Comparison of ENCODE assay signal across 2 cellular contexts in the genomic region with DNA sequence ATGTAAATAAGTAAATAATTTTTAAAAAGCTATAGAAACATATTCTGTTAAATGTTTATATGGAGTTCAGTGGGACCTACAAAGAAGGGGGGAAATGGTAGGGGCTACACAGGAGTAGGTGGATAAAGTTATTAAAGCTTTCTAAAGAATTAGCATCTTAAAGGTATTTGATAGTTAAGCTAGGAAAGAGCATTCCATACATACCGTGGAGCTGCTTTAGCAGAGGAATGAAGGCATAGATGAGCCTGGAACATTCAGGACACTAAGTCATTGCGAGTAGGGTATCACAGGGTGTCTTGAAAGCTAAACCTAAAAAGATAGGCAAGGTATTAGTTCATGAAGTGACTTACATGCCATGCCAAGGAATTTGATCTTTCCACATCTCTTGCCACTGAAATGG.
TF ChIP-seq lines count a peak whose summit lies in the region.

No MANE protein-coding gene starts in this region.

TF ChIP-seq in GM23338, 12 proteins besides CTCF, POLR2A, EP300 and RAD21 (continues in another document):
- TF ChIP-seq ZNF114 (CRISPR knock-in tag; IDR thresholded peaks at IDR 0.05) (no peak), EZH2 (IDR thresholded peaks at IDR 0.05; ENCODE audit: low read depth, unreplicated experiment) (no peak), EZH2phosphoT487 (IDR thresholded peaks at IDR 0.05; ENCODE audit: unreplicated experiment) (no peak), STAT1 (IDR thresholded peaks at IDR 0.05; ENCODE audit: unreplicated experiment) (no peak), CREB1 (CRISPR knock-in tag; IDR thresholded peaks at IDR 0.05; ENCODE audit: low read depth) (no peak), POLR2AphosphoS5 (IDR thresholded peaks at IDR 0.05; ENCODE audit: low read depth) (no peak), ZNF331 (CRISPR knock-in tag; IDR thresholded peaks at IDR 0.05; ENCODE audit: low read depth) (no peak)
- TF ChIP-seq, protein P1, sequence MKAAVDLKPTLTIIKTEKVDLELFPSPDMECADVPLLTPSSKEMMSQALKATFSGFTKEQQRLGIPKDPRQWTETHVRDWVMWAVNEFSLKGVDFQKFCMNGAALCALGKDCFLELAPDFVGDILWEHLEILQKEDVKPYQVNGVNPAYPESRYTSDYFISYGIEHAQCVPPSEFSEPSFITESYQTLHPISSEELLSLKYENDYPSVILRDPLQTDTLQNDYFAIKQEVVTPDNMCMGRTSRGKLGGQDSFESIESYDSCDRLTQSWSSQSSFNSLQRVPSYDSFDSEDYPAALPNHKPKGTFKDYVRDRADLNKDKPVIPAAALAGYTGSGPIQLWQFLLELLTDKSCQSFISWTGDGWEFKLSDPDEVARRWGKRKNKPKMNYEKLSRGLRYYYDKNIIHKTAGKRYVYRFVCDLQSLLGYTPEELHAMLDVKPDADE (IDR thresholded peaks at IDR 0.05), result no peak
- TF ChIP-seq, protein P2, sequence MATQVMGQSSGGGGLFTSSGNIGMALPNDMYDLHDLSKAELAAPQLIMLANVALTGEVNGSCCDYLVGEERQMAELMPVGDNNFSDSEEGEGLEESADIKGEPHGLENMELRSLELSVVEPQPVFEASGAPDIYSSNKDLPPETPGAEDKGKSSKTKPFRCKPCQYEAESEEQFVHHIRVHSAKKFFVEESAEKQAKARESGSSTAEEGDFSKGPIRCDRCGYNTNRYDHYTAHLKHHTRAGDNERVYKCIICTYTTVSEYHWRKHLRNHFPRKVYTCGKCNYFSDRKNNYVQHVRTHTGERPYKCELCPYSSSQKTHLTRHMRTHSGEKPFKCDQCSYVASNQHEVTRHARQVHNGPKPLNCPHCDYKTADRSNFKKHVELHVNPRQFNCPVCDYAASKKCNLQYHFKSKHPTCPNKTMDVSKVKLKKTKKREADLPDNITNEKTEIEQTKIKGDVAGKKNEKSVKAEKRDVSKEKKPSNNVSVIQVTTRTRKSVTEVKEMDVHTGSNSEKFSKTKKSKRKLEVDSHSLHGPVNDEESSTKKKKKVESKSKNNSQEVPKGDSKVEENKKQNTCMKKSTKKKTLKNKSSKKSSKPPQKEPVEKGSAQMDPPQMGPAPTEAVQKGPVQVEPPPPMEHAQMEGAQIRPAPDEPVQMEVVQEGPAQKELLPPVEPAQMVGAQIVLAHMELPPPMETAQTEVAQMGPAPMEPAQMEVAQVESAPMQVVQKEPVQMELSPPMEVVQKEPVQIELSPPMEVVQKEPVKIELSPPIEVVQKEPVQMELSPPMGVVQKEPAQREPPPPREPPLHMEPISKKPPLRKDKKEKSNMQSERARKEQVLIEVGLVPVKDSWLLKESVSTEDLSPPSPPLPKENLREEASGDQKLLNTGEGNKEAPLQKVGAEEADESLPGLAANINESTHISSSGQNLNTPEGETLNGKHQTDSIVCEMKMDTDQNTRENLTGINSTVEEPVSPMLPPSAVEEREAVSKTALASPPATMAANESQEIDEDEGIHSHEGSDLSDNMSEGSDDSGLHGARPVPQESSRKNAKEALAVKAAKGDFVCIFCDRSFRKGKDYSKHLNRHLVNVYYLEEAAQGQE (IDR thresholded peaks at IDR 0.05; ENCODE audit: unreplicated experiment), result no peak
- TF ChIP-seq, protein P3, sequence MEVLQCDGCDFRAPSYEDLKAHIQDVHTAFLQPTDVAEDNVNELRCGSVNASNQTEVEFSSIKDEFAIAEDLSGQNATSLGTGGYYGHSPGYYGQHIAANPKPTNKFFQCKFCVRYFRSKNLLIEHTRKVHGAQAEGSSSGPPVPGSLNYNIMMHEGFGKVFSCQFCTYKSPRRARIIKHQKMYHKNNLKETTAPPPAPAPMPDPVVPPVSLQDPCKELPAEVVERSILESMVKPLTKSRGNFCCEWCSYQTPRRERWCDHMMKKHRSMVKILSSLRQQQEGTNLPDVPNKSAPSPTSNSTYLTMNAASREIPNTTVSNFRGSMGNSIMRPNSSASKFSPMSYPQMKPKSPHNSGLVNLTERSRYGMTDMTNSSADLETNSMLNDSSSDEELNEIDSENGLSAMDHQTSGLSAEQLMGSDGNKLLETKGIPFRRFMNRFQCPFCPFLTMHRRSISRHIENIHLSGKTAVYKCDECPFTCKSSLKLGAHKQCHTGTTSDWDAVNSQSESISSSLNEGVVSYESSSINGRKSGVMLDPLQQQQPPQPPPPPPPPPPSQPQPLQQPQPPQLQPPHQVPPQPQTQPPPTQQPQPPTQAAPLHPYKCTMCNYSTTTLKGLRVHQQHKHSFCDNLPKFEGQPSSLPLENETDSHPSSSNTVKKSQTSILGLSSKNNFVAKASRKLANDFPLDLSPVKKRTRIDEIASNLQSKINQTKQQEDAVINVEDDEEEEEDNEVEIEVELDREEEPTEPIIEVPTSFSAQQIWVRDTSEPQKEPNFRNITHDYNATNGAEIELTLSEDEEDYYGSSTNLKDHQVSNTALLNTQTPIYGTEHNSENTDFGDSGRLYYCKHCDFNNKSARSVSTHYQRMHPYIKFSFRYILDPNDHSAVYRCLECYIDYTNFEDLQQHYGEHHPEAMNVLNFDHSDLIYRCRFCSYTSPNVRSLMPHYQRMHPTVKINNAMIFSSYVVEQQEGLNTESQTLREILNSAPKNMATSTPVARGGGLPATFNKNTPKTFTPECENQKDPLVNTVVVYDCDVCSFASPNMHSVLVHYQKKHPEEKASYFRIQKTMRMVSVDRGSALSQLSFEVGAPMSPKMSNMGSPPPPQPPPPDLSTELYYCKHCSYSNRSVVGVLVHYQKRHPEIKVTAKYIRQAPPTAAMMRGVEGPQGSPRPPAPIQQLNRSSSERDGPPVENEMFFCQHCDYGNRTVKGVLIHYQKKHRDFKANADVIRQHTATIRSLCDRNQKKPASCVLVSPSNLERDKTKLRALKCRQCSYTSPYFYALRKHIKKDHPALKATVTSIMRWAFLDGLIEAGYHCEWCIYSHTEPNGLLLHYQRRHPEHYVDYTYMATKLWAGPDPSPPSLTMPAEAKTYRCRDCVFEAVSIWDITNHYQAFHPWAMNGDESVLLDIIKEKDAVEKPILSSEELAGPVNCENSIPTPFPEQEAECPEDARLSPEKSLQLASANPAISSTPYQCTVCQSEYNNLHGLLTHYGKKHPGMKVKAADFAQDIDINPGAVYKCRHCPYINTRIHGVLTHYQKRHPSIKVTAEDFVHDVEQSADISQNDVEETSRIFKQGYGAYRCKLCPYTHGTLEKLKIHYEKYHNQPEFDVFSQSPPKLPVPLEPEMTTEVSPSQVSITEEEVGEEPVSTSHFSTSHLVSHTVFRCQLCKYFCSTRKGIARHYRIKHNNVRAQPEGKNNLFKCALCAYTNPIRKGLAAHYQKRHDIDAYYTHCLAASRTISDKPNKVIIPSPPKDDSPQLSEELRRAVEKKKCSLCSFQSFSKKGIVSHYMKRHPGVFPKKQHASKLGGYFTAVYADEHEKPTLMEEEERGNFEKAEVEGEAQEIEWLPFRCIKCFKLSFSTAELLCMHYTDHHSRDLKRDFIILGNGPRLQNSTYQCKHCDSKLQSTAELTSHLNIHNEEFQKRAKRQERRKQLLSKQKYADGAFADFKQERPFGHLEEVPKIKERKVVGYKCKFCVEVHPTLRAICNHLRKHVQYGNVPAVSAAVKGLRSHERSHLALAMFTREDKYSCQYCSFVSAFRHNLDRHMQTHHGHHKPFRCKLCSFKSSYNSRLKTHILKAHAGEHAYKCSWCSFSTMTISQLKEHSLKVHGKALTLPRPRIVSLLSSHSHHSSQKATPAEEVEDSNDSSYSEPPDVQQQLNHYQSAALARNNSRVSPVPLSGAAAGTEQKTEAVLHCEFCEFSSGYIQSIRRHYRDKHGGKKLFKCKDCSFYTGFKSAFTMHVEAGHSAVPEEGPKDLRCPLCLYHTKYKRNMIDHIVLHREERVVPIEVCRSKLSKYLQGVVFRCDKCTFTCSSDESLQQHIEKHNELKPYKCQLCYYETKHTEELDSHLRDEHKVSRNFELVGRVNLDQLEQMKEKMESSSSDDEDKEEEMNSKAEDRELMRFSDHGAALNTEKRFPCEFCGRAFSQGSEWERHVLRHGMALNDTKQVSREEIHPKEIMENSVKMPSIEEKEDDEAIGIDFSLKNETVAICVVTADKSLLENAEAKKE (CRISPR knock-in tag; IDR thresholded peaks at IDR 0.05), result no peak

TF ChIP-seq in WTC11, 78 proteins besides CTCF, POLR2A, EP300 and RAD21 (continues in another document):
- TF ChIP-seq, protein P4, sequence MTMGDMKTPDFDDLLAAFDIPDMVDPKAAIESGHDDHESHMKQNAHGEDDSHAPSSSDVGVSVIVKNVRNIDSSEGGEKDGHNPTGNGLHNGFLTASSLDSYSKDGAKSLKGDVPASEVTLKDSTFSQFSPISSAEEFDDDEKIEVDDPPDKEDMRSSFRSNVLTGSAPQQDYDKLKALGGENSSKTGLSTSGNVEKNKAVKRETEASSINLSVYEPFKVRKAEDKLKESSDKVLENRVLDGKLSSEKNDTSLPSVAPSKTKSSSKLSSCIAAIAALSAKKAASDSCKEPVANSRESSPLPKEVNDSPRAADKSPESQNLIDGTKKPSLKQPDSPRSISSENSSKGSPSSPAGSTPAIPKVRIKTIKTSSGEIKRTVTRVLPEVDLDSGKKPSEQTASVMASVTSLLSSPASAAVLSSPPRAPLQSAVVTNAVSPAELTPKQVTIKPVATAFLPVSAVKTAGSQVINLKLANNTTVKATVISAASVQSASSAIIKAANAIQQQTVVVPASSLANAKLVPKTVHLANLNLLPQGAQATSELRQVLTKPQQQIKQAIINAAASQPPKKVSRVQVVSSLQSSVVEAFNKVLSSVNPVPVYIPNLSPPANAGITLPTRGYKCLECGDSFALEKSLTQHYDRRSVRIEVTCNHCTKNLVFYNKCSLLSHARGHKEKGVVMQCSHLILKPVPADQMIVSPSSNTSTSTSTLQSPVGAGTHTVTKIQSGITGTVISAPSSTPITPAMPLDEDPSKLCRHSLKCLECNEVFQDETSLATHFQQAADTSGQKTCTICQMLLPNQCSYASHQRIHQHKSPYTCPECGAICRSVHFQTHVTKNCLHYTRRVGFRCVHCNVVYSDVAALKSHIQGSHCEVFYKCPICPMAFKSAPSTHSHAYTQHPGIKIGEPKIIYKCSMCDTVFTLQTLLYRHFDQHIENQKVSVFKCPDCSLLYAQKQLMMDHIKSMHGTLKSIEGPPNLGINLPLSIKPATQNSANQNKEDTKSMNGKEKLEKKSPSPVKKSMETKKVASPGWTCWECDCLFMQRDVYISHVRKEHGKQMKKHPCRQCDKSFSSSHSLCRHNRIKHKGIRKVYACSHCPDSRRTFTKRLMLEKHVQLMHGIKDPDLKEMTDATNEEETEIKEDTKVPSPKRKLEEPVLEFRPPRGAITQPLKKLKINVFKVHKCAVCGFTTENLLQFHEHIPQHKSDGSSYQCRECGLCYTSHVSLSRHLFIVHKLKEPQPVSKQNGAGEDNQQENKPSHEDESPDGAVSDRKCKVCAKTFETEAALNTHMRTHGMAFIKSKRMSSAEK (CRISPR knock-in tag; IDR thresholded peaks at IDR 0.05; ENCODE audit: borderline replicate concordance), result no peak
- TF ChIP-seq, protein P5, sequence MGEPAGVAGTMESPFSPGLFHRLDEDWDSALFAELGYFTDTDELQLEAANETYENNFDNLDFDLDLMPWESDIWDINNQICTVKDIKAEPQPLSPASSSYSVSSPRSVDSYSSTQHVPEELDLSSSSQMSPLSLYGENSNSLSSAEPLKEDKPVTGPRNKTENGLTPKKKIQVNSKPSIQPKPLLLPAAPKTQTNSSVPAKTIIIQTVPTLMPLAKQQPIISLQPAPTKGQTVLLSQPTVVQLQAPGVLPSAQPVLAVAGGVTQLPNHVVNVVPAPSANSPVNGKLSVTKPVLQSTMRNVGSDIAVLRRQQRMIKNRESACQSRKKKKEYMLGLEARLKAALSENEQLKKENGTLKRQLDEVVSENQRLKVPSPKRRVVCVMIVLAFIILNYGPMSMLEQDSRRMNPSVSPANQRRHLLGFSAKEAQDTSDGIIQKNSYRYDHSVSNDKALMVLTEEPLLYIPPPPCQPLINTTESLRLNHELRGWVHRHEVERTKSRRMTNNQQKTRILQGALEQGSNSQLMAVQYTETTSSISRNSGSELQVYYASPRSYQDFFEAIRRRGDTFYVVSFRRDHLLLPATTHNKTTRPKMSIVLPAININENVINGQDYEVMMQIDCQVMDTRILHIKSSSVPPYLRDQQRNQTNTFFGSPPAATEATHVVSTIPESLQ (CRISPR knock-in tag; IDR thresholded peaks at IDR 0.05), result no peak
- TF ChIP-seq GRHL2 (CRISPR knock-in tag; IDR thresholded peaks at IDR 0.05; ENCODE audit: insufficient replicate concordance, severe bottlenecking) (no peak), TCF7 (CRISPR knock-in tag; IDR thresholded peaks at IDR 0.05; ENCODE audit: low read depth) (no peak), PRRX2 (CRISPR knock-in tag; IDR thresholded peaks at IDR 0.05) (no peak)
- TF ChIP-seq, protein P6, sequence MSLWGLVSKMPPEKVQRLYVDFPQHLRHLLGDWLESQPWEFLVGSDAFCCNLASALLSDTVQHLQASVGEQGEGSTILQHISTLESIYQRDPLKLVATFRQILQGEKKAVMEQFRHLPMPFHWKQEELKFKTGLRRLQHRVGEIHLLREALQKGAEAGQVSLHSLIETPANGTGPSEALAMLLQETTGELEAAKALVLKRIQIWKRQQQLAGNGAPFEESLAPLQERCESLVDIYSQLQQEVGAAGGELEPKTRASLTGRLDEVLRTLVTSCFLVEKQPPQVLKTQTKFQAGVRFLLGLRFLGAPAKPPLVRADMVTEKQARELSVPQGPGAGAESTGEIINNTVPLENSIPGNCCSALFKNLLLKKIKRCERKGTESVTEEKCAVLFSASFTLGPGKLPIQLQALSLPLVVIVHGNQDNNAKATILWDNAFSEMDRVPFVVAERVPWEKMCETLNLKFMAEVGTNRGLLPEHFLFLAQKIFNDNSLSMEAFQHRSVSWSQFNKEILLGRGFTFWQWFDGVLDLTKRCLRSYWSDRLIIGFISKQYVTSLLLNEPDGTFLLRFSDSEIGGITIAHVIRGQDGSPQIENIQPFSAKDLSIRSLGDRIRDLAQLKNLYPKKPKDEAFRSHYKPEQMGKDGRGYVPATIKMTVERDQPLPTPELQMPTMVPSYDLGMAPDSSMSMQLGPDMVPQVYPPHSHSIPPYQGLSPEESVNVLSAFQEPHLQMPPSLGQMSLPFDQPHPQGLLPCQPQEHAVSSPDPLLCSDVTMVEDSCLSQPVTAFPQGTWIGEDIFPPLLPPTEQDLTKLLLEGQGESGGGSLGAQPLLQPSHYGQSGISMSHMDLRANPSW (CRISPR knock-in tag; conservative IDR thresholded peaks at IDR 0.05; ENCODE audit: low read depth), result no peak
- TF ChIP-seq, protein P7, sequence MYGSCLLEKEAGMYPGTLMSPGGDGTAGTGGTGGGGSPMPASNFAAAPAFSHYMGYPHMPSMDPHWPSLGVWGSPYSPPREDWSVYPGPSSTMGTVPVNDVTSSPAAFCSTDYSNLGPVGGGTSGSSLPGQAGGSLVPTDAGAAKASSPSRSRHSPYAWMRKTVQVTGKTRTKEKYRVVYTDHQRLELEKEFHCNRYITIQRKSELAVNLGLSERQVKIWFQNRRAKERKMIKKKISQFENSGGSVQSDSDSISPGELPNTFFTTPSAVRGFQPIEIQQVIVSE (CRISPR knock-in tag; IDR thresholded peaks at IDR 0.05; ENCODE audit: borderline replicate concordance), result no peak
- TF ChIP-seq, protein P8, sequence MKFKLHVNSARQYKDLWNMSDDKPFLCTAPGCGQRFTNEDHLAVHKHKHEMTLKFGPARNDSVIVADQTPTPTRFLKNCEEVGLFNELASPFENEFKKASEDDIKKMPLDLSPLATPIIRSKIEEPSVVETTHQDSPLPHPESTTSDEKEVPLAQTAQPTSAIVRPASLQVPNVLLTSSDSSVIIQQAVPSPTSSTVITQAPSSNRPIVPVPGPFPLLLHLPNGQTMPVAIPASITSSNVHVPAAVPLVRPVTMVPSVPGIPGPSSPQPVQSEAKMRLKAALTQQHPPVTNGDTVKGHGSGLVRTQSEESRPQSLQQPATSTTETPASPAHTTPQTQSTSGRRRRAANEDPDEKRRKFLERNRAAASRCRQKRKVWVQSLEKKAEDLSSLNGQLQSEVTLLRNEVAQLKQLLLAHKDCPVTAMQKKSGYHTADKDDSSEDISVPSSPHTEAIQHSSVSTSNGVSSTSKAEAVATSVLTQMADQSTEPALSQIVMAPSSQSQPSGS (CRISPR knock-in tag; IDR thresholded peaks at IDR 0.05; ENCODE audit: borderline replicate concordance, low read depth), result no peak
- TF ChIP-seq, protein P9, sequence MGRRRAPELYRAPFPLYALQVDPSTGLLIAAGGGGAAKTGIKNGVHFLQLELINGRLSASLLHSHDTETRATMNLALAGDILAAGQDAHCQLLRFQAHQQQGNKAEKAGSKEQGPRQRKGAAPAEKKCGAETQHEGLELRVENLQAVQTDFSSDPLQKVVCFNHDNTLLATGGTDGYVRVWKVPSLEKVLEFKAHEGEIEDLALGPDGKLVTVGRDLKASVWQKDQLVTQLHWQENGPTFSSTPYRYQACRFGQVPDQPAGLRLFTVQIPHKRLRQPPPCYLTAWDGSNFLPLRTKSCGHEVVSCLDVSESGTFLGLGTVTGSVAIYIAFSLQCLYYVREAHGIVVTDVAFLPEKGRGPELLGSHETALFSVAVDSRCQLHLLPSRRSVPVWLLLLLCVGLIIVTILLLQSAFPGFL (CRISPR knock-in tag; IDR thresholded peaks at IDR 0.05; ENCODE audit: borderline replicate concordance), result no peak
